ENCODE assay signal across 8 cellular contexts in the genomic region with DNA sequence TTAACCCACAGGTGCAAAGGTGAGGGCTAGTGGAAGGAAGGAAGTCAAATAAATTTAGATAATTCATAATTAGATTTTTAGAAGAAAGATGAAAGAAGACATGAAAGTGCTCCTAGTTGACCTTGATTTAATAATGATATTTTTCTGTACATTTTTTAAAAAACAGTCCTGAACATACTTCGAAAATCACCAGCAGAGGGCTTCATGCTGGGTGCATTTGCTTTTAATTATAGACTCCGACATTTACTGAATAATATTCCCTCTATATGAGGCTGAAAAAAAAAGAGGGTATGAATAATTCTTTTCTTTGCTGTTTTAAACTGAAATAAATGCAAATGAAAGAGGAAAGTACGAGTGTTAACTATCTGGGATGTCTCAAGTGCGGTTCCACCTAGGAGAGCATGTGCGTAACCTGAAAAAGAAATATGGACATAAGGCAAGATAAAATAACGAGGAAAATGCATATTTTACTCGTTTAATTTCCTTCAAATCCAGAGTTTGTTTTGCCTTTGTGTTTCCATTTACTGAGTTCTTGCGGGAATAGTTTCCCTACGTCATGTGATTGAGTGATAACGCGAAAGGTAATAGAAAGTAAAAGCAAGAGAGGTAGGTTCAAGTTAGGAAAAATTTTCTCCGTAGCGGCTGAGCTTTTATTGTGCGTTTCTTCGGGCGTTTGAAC. TPM values are rescaled to one million over a fixed set of nuclear protein-coding genes. Genes with fewer than 3 reads are reported as not detected.
A peak's percentile ranks its signal among the peaks of the same experiment; 100 is the strongest.
DNase-seq lines count a peak whose midpoint lies in the region; ATAC-seq, FAIRE-seq and TF ChIP-seq lines count a peak whose summit lies in the region.

No MANE protein-coding gene starts in this region.

- peak; percentile 41 for ATAC-seq in HG02763 (IDR thresholded peaks at IDR 0.05; ENCODE audit: unreplicated experiment)
- peak; percentile 57 to 71 (median 66) for ATAC-seq in pancreas

- TF ChIP-seq CTCF in 22Rv1 (IDR thresholded peaks at IDR 0.05) (peak; percentile 65), GM10248 (IDR thresholded peaks at IDR 0.05; ENCODE audit: control extremely low read depth, extremely low read depth, low read depth, missing control alignments) (peak; percentile 13), OCI-LY1 (IDR thresholded peaks at IDR 0.05; ENCODE audit: low read length) (peak; percentile 55), H1 (IDR thresholded peaks at IDR 0.05; ENCODE audit: control extremely low read depth in 1 of 3, insufficient read depth in 1 of 3, low read depth in 1 of 3, low read length in 3 of 3) (no peak), pancreas (IDR thresholded peaks at IDR 0.05) (no peak)

- H2BK20ac ChIP-seq in H1 (ENCODE audit: low read length): no peak overlapping the region

- no peak overlapping the region for H3K18ac ChIP-seq in H1 (ENCODE audit: extremely low read depth, low read length)

- no peaks in the 10 kb centered on the region for H3F3A ChIP-seq in OCI-LY1 (ENCODE audit: insufficient read depth, low read length)

- peaks cover 3% of the 10 kb centered on the region; the same call in 1 of the 2 replicates for H3K23me2 ChIP-seq in H1 (ENCODE audit: low read depth, low read length)

- no peak for TF ChIP-seq EP300 in H1 (IDR thresholded peaks at IDR 0.05; ENCODE audit: borderline replicate concordance in 1 of 2, low read depth in 2 of 2, low read length in 2 of 2)

- H3K9me3 ChIP-seq in OCI-LY1 (ENCODE audit: low read length): no peaks in the 10 kb centered on the region
- H3K9me3 ChIP-seq in H1 (ENCODE audit: insufficient read depth in 2 of 2, low read depth in 1 of 2, low read length in 1 of 2): peaks cover 0 to under 1% of the 10 kb centered on the region in 2 experiments; a peak in 1 of 4 replicates
- no peaks in the 10 kb centered on the region for H3K9me3 ChIP-seq in pancreas

- no peak overlapping the region for H3K23ac ChIP-seq in H1 (ENCODE audit: insufficient read length)

- H3K36me3 ChIP-seq in OCI-LY1 (ENCODE audit: insufficient read depth, low read length) (no peaks in the 10 kb centered on the region), H1 (ENCODE audit: control insufficient read depth in 2 of 4, insufficient read depth in 4 of 4, low read length in 3 of 4) (peaks cover 0 to 3% (median 0%) of the 10 kb centered on the region in 4 experiments; a peak in 1 of 8 replicates), pancreas (no peaks in the 10 kb centered on the region)

- H2BK15ac ChIP-seq in H1 (ENCODE audit: low read length): no peak overlapping the region

- FAIRE-seq in H1 (lab: Jason Lieb, UNC): no peak
- FAIRE-seq in pancreas (lab: Jason Lieb, UNC): no peak

- no peak overlapping the region for H2BK120ac ChIP-seq in H1 (replicated peaks; ENCODE audit: low read depth, low read length)

- no peak overlapping the region for H4K8ac ChIP-seq in H1 (ENCODE audit: extremely low read depth, insufficient read depth, low read length)

- no peak overlapping the region for H2BK12ac ChIP-seq in H1 (ENCODE audit: low read depth, low read length)

- 25% methylated on average over 16 of the region's 16 CpGs; no CpG with 5 or more reads in 1 of the 2 experiments for WGBS in H1 (ENCODE audit: extremely low coverage in 1 of 2, insufficient coverage in 1 of 2, insufficient read length in 1 of 2, insufficient replicate concordance in 2 of 2, low coverage in 1 of 2, low lambda C conversion rate in 2 of 2, missing lambda C conversion rate in 1 of 2), 2 experiments
- WGBS in pancreas, 2 donors: 1 to 2% methylated on average over 16 of the region's 16 CpGs

- no peaks in the 10 kb centered on the region for H3K79me1 ChIP-seq in H1 (ENCODE audit: low read depth, low read length)

- H3K4me3 ChIP-seq in OCI-LY1 (ENCODE audit: low read depth, low read length, poor library complexity, severe bottlenecking) (peak overlapping the region; percentile 54), H1 (ENCODE audit: extremely low read depth in 1 of 4, insufficient read depth in 2 of 4, low read depth in 3 of 4, low read length in 4 of 4) (peak overlapping the region in 3 of 4 experiments; percentile 4 to 64 (median 10); a peak in 3 of 8 replicates), pancreas (peak overlapping the region; percentile 4 to 45 (median 30))

- H3K27ac ChIP-seq in 22Rv1: peak overlapping the region; percentile 47
- no peak overlapping the region for H3K27ac ChIP-seq in OCI-LY1 (ENCODE audit: low read depth, low read length, poor library complexity, severe bottlenecking)
- H3K27ac ChIP-seq in H1 (ENCODE audit: low read depth, low read length): no peak overlapping the region
- no peak overlapping the region for H3K27ac ChIP-seq in pancreas

- POLR2A ChIA-PET in GM10248 (lab: Yijun Ruan, JAX) (no interaction called here), H1 (lab: Charles Lee; ENCODE audit: partially characterized antibody) (no interaction called here)

- H4K5ac ChIP-seq in H1 (ENCODE audit: insufficient read length, low read depth, low read length): no peak overlapping the region

- no peak overlapping the region for H4K91ac ChIP-seq in H1 (replicated peaks; ENCODE audit: insufficient read length, low read length)

- H4K20me1 ChIP-seq in OCI-LY1 (ENCODE audit: insufficient read depth, low read length) (no peaks in the 10 kb centered on the region), H1 (replicated peaks in 1 of 2; ENCODE audit: control insufficient read depth in 1 of 2, insufficient read depth in 2 of 2, low read length in 2 of 2) (peaks cover 0 to 2% of the 10 kb centered on the region in 2 experiments)

- H3K9ac ChIP-seq in OCI-LY1 (ENCODE audit: low read length) (peak overlapping the region; percentile 40; the same call in 1 of the 2 replicates), H1 (replicated peaks in 1 of 4; ENCODE audit: extremely low read depth in 1 of 4, low read depth in 3 of 4, low read length in 3 of 4) (no peak overlapping the region)

- H2AFZ ChIP-seq in OCI-LY1 (ENCODE audit: low read length): peak overlapping the region; percentile 74; the same call in 1 of the 2 replicates
- 0 out of 2 replicates have a peak overlapping the region, but pooled peaks have one; percentile 34 for H2AFZ ChIP-seq in H1 (ENCODE audit: low read length)

- DNase-seq in GM10248 (ENCODE audit: extremely low spot score) (no peak), H1 (ENCODE audit: low read depth in 1 of 2, low spot score in 2 of 2) (no peak), pancreas (no peak), T-helper 9 cell (no peak)
- no peak for DNase-seq in stimulated activated CD4-positive, alpha-beta T cell treated with anti-CD3 and anti-CD28 coated beads, Interleukin-4, amount 100 ng/mL, for 24 hours

- intact Hi-C loops in pancreas (cut with DNase I): loop anchor here in 1 of 3 donors (10.0 kb wide), 1 partner anchor 729 kb away; no protein-coding TSS in a partner anchor

- no peak overlapping the region for H3K4ac ChIP-seq in H1 (replicated peaks; ENCODE audit: insufficient read length, low read depth, low read length)

- H2AK5ac ChIP-seq in H1 (ENCODE audit: low read depth, low read length): no peak overlapping the region

- H3K79me2 ChIP-seq in OCI-LY1 (ENCODE audit: insufficient read depth, low read length) (no peaks in the 10 kb centered on the region), H1 (ENCODE audit: control insufficient read depth in 1 of 2, insufficient read depth in 2 of 2, low read length in 2 of 2) (no peaks in the 10 kb centered on the region)

- CTCF ChIA-PET in GM10248 (lab: Yijun Ruan, JAX) (interaction anchor here (0.7 to 2.0 kb wide), 5 partner anchors 27 to 1233 kb away, joined by 3 to 6 read pairs (median 4); no protein-coding TSS in a partner anchor), H1 (lab: Charles Lee; ENCODE audit: partially characterized antibody) (interaction anchor here (0.9 to 2.9 kb wide), 5 partner anchors 25 to 1206 kb away, joined by 3 to 11 read pairs (median 5); no protein-coding TSS in a partner anchor)

- H3K4me1 ChIP-seq in OCI-LY1 (ENCODE audit: insufficient read depth, low read length, severe bottlenecking) (peaks cover 6% of the 10 kb centered on the region), H1 (replicated peaks in 1 of 4; ENCODE audit: control insufficient read depth in 3 of 4, insufficient read depth in 4 of 4, low read length in 3 of 4) (peaks cover 0 to 8% (median 0%) of the 10 kb centered on the region in 4 experiments; a peak in 1 of 7 replicates), pancreas (peaks cover 0 to 13% (median 0%) of the 10 kb centered on the region in 3 donors)

- no peak for TF ChIP-seq RAD21 in H1 (IDR thresholded peaks at IDR 0.05 in 1 of 2, conservative IDR thresholded peaks at IDR 0.05 in 1 of 2; ENCODE audit: low read depth in 2 of 2, low read length in 2 of 2)

- H3K4me2 ChIP-seq in OCI-LY1 (ENCODE audit: low read length) (peak overlapping the region; percentile 81), H1 (ENCODE audit: insufficient read depth in 1 of 2, low read depth in 2 of 2, low read length in 2 of 2) (peak overlapping the region; percentile 18 to 74; a peak in 3 of 4 replicates)

- TF ChIP-seq POLR2A in H1 (IDR thresholded peaks at IDR 0.05; ENCODE audit: control extremely low read depth in 1 of 2, low read depth in 2 of 2, low read length in 2 of 2): no peak

- no peaks in the 10 kb centered on the region for H3K9me2 ChIP-seq in OCI-LY1 (ENCODE audit: low read depth, low read length)

- H2BK5ac ChIP-seq in H1 (ENCODE audit: low read depth, low read length): no peak overlapping the region

- H3K56ac ChIP-seq in H1 (replicated peaks; ENCODE audit: insufficient read length, low read depth, low read length): no peak overlapping the region

- H3K14ac ChIP-seq in H1 (ENCODE audit: insufficient read length): no peak overlapping the region

- H3K27me3 ChIP-seq in OCI-LY1 (ENCODE audit: insufficient read depth, low read length) (no peaks in the 10 kb centered on the region; the same call in 1 of the 2 replicates), H1 (replicated peaks in 1 of 4; ENCODE audit: control insufficient read depth in 3 of 4, extremely low read depth in 1 of 4, insufficient read depth in 3 of 4, low read length in 3 of 4) (peaks cover 31 to 54% (median 41%) of the 10 kb centered on the region in 4 experiments), pancreas (peaks cover 2 to 24% (median 14%) of the 10 kb centered on the region in 4 donors)

TF ChIP-seq in H1, 55 proteins besides CTCF, POLR2A, EP300 and RAD21 (continues in another document):
- TF ChIP-seq RXRA (IDR thresholded peaks at IDR 0.05; ENCODE audit: insufficient read depth, low read depth, low read length): no peak

RNA-seq across cellular contexts. Expression of gene TFAP2B, which starts 3.1 kb away (rescaled TPM):
- not detected in 2 replicates for total RNA-seq in H1 (2021; fragmentation: NEBNext Ultra II Directional; extraction: Animal tissue kit (Norgen Biotek cat#: 25700))
- polyA plus RNA-seq in H1 (2011; rRNA removed): 0.05 TPM in 1 of 2 replicates, not detected in the other
- 0.01 TPM for polyA plus RNA-seq in H1 (2011; cell fraction: cytosol; rRNA removed)
- 0.01 TPM for polyA plus RNA-seq in H1 (2011; cell fraction: nucleus; rRNA removed)
- polyA plus RNA-seq in H1 (2012, experiment 1 of 2): 0.05 to 0.17 TPM (median 0.16 TPM) in 3 of 4 replicates, not detected in the other
- 0.03 TPM for polyA plus RNA-seq in H1 (2012, experiment 2 of 2)
- not detected for polyA plus RNA-seq in H1 (2013, experiment 1 of 2)
- not detected for polyA plus RNA-seq in H1 (2013, experiment 2 of 2)
- 0.09 TPM in 1 of 2 replicates, not detected in the other for polyA minus RNA-seq in H1 (2011; rRNA and poly(A)+ RNA removed)
- polyA minus RNA-seq in H1 (2011; cell fraction: cytosol; rRNA and poly(A)+ RNA removed): not detected
- not detected for polyA minus RNA-seq in H1 (2011; cell fraction: nucleus; rRNA and poly(A)+ RNA removed)
- total RNA-seq in pancreas: not detected
- not detected for polyA plus RNA-seq in pancreas

Comparison
In these comparisons a context has a peak if more than half of its experiments do, and no peak if none do; other contexts are left out.
1. CTCF ChIP-seq: peak in 22Rv1 (single experiment), GM10248 (single experiment) and OCI-LY1 (single experiment); none in H1 (0 of 3) and pancreas (0 of 4).
2. Peak in every context shown above with its lines, with median percentiles within 50 percentile points of each other: H3K4me3 ChIP-seq.